ENCODE assay signal across 14 cellular contexts in the genomic region with DNA sequence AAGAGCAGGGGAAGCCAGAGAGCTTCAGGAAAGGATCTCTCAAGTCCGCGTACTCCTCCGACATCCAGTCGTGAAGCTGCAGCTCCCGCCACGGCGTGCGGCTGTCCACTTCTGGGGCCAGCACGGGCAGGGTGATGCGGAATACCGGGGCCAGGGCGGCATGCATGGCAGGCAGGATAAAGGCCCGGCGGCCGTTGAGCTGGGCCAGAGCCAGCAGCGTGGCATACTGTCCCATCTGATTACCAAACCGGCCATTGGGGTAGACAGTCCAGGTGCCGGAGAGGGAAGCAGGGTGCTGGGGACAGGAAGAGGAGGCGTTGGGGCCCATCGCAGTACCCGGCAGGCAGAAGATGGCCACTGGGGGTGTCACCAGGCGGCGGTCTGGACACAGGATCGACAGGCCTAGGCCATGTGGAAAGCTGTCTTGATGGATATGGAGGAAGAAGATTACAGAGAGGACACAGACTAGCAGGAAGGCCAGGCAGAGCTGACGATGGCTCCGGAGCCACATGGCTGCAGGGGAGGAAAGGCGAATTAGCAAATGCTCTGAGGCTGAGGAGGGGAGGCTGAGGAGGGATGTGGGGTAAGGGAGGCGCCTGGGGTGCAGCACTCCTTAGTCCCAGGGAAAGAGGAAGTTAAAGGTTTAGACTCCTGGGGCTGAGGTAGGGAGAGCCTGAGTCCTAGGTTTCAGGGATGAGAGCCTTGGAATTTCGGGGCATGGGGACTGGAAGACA. TPM values are rescaled to one million over a fixed set of nuclear protein-coding genes. Genes with fewer than 3 reads are reported as not detected.
A peak's percentile ranks its signal among the peaks of the same experiment; 100 is the strongest.
DNase-seq lines count a peak whose midpoint lies in the region; ATAC-seq lines count a peak whose summit lies in the region.
"Had no signal": no experiment of that assay in that cellular context is flagged by ENCODE, and none has a peak within 500 bp of the region (broad histone marks: within the 10 kb centered on the region; RNA-seq: fewer than 3 reads in every experiment).

No MANE protein-coding gene starts in this region.

- H3K27me3 Mint-ChIP-seq in activated naive CD8-positive, alpha-beta T cell, result peaks cover 14% of the 10 kb centered on the region
- peaks cover 33% of the 10 kb centered on the region for H3K27me3 Mint-ChIP-seq in activated naive CD8-positive, alpha-beta T cell treated with anti-CD3 and anti-CD28 coated beads, Interleukin-2, amount 50 U/mL, for 24 hours
- peaks cover 12% of the 10 kb centered on the region for H3K27me3 Mint-ChIP-seq in T-helper 17 cell
- peaks cover 47 to 75% of the 10 kb centered on the region in 2 donors for H3K27me3 Mint-ChIP-seq in stimulated activated naive B cell treated with anti-CD40 and anti-IgM and Interleukin-4, amounts not matched to agents 10 μg/mL and 1 μg/mL and 100 μg/mL, for 72 hours

- H3K36me3 Mint-ChIP-seq in activated naive CD8-positive, alpha-beta T cell, result no peaks in the 10 kb centered on the region
- H3K36me3 Mint-ChIP-seq in activated naive CD8-positive, alpha-beta T cell treated with anti-CD3 and anti-CD28 coated beads, Interleukin-2, amount 50 U/mL, for 24 hours (ENCODE audit: low read depth), result no peaks in the 10 kb centered on the region
- H3K36me3 Mint-ChIP-seq in T-helper 17 cell (ENCODE audit: low read depth), result no peaks in the 10 kb centered on the region
- H3K36me3 Mint-ChIP-seq in stimulated activated naive B cell treated with anti-CD40 and anti-IgM and Interleukin-4, amounts not matched to agents 10 μg/mL and 1 μg/mL and 100 μg/mL, for 72 hours, result peaks cover 3 to 5% of the 10 kb centered on the region in 2 donors

- no peak for DNase-seq in activated naive CD8-positive, alpha-beta T cell treated with anti-CD3 and anti-CD28 coated beads, Interleukin-2, amount 50 U/mL, for 24 hours
- DNase-seq in T-helper 17 cell, result no peak
- no peak for DNase-seq in stimulated activated naive B cell treated with anti-CD40 and anti-IgM and Interleukin-4, amounts not matched to agents 10 μg/mL and 1 μg/mL and 100 μg/mL, for 72 hours
- DNase-seq in NOMO-1 treated with DMSO at 0.1 percent for 48 hours (lab: John Stamatoyannopoulos, UW; ENCODE audit: unreplicated experiment), result no peak
- DNase-seq in DMS153 treated with DMSO at 0.1 percent for 48 hours (lab: John Stamatoyannopoulos, UW; ENCODE audit: unreplicated experiment), result no peak
- DNase-seq: GOT3, NCI-H2029 had no signal

- ATAC-seq in activated naive CD8-positive, alpha-beta T cell treated with anti-CD3 and anti-CD28 coated beads, Interleukin-2, amount 50 U/mL, for 24 hours, result no peak
- ATAC-seq in T-helper 17 cell (no peak), HG02970 (IDR thresholded peaks at IDR 0.05; ENCODE audit: low FRiP score, unreplicated experiment) (no peak)
- no peak for ATAC-seq in stimulated activated naive B cell treated with anti-CD40 and anti-IgM and Interleukin-4, amounts not matched to agents 10 μg/mL and 1 μg/mL and 100 μg/mL, for 72 hours (replicated peaks)

- H3K4me3 Mint-ChIP-seq in activated naive CD8-positive, alpha-beta T cell, result peak overlapping the region; percentile 46
- H3K4me3 Mint-ChIP-seq in activated naive CD8-positive, alpha-beta T cell treated with anti-CD3 and anti-CD28 coated beads, Interleukin-2, amount 50 U/mL, for 24 hours, result no peak overlapping the region
- peak overlapping the region; percentile 79 for H3K4me3 Mint-ChIP-seq in T-helper 17 cell
- peak overlapping the region in 1 of 2 donors; percentile 20 for H3K4me3 Mint-ChIP-seq in stimulated activated naive B cell treated with anti-CD40 and anti-IgM and Interleukin-4, amounts not matched to agents 10 μg/mL and 1 μg/mL and 100 μg/mL, for 72 hours

- no peaks in the 10 kb centered on the region for H3K9me3 Mint-ChIP-seq in activated naive CD8-positive, alpha-beta T cell (ENCODE audit: low read depth)
- no peaks in the 10 kb centered on the region for H3K9me3 Mint-ChIP-seq in activated naive CD8-positive, alpha-beta T cell treated with anti-CD3 and anti-CD28 coated beads, Interleukin-2, amount 50 U/mL, for 24 hours
- peaks cover 4% of the 10 kb centered on the region in 2 donors for H3K9me3 Mint-ChIP-seq in stimulated activated naive B cell treated with anti-CD40 and anti-IgM and Interleukin-4, amounts not matched to agents 10 μg/mL and 1 μg/mL and 100 μg/mL, for 72 hours

- H3K4me3 ChIP-seq in iPS-18c (ENCODE audit: insufficient read depth, low read depth, low read length), result 0 out of 2 replicates have a peak overlapping the region, but pooled peaks have one; percentile 6
- H3K4me3 ChIP-seq: ascending aorta had no signal

- H3K4me1 Mint-ChIP-seq in activated naive CD8-positive, alpha-beta T cell (ENCODE audit: low read depth), result peaks cover 17% of the 10 kb centered on the region
- H3K4me1 Mint-ChIP-seq in activated naive CD8-positive, alpha-beta T cell treated with anti-CD3 and anti-CD28 coated beads, Interleukin-2, amount 50 U/mL, for 24 hours, result peaks cover 18% of the 10 kb centered on the region
- peaks cover 12% of the 10 kb centered on the region for H3K4me1 Mint-ChIP-seq in T-helper 17 cell
- peaks cover 16 to 29% of the 10 kb centered on the region in 2 donors for H3K4me1 Mint-ChIP-seq in stimulated activated naive B cell treated with anti-CD40 and anti-IgM and Interleukin-4, amounts not matched to agents 10 μg/mL and 1 μg/mL and 100 μg/mL, for 72 hours

- H3K9me3 ChIP-seq in T-helper 17 cell (ENCODE audit: control insufficient read depth, low read length, poor library complexity, severe bottlenecking) (no peaks in the 10 kb centered on the region), iPS-18c (ENCODE audit: control insufficient read depth, insufficient read depth, low read length) (no peaks in the 10 kb centered on the region)
- H3K9me3 ChIP-seq: ascending aorta had no signal

- no peak overlapping the region for H3K27ac Mint-ChIP-seq in activated naive CD8-positive, alpha-beta T cell
- no peak overlapping the region for H3K27ac Mint-ChIP-seq in activated naive CD8-positive, alpha-beta T cell treated with anti-CD3 and anti-CD28 coated beads, Interleukin-2, amount 50 U/mL, for 24 hours
- peak overlapping the region; percentile 51 for H3K27ac Mint-ChIP-seq in T-helper 17 cell
- H3K27ac Mint-ChIP-seq in stimulated activated naive B cell treated with anti-CD40 and anti-IgM and Interleukin-4, amounts not matched to agents 10 μg/mL and 1 μg/mL and 100 μg/mL, for 72 hours, result peak overlapping the region; percentile 3

RNA-seq across cellular contexts. Expression of a gene that starts 1.5 kb away (rescaled TPM):
- under 1 TPM; 0.07 to 0.16 TPM for total RNA-seq in T-helper 17 cell
- total RNA-seq: HT1080 had no signal

RNA-seq across cellular contexts. Expression of a gene that starts 4.2 kb away (rescaled TPM):
- total RNA-seq in T-helper 17 cell, result not detected
- total RNA-seq: ascending aorta, glomerular endothelial cell, HT1080 had no signal

RNA-seq across cellular contexts. Expression of a gene that starts 4.4 kb away (rescaled TPM):
- total RNA-seq in T-helper 17 cell, result not detected
- total RNA-seq: ascending aorta, glomerular endothelial cell, HT1080, posterior vena cava had no signal

RNA-seq across cellular contexts. Expression of a gene that starts 10.5 kb away (rescaled TPM):
- total RNA-seq in T-helper 17 cell, result under 1 TPM; 0.10 to 0.12 TPM
- total RNA-seq: HT1080 had no signal

RNA-seq across cellular contexts. Expression of a gene that starts 31.4 kb away (rescaled TPM):
- under 1 TPM; 0.42 to 0.60 TPM for total RNA-seq in T-helper 17 cell

Comparison
In these comparisons a context has a peak if more than half of its experiments do, and no peak if none do; other contexts are left out.
1. H3K27ac Mint-ChIP-seq: peak in T-helper 17 cell (single experiment) and stimulated activated naive B cell treated with anti-CD40 and anti-IgM and Interleukin-4, amounts not matched to agents 10 μg/mL and 1 μg/mL and 100 μg/mL, for 72 hours (single experiment); none in activated naive CD8-positive, alpha-beta T cell (single experiment) and activated naive CD8-positive, alpha-beta T cell treated with anti-CD3 and anti-CD28 coated beads, Interleukin-2, amount 50 U/mL, for 24 hours (single experiment).